1 cellular context compared by ENCODE assay signal in genomic region chr12:111413442-111414086, GRCh38.
TF ChIP-seq lines count a peak whose summit lies in the region.

No MANE protein-coding gene starts in this region.

TF ChIP-seq in GM12878, 131 proteins besides CTCF, POLR2A, EP300 and RAD21:
- no peak for TF ChIP-seq RUNX3 (IDR thresholded peaks at IDR 0.05; ENCODE audit: low read length)
- TF ChIP-seq HDGF (IDR thresholded peaks at IDR 0.05): no peak
- no peak for TF ChIP-seq IKZF1 (conservative IDR thresholded peaks at IDR 0.05)
- TF ChIP-seq FOS (IDR thresholded peaks at IDR 0.05; ENCODE audit: borderline replicate concordance, extremely low read depth, insufficient read length): no peak
- no peak for TF ChIP-seq RAD51 (IDR thresholded peaks at IDR 0.05)
- no peak for TF ChIP-seq GATAD2B (conservative IDR thresholded peaks at IDR 0.05; ENCODE audit: low read depth)
- no peak for TF ChIP-seq MTA2 (IDR thresholded peaks at IDR 0.05; ENCODE audit: low read depth)
